Comparison of ENCODE assay signal across 15 cellular contexts in genomic region chr6:135996668-135997067, GRCh38.
A peak's percentile ranks its signal among the peaks of the same experiment; 100 is the strongest.
DNase-seq lines count a peak whose midpoint lies in the region; ATAC-seq and TF ChIP-seq lines count a peak whose summit lies in the region.
"Had no signal": no experiment of that assay in that cellular context is flagged by ENCODE, and none has a peak within 500 bp of the region (broad histone marks: within the 10 kb centered on the region; RNA-seq: fewer than 3 reads in every experiment).

No MANE protein-coding gene starts in this region.

- POLR2A ChIA-PET in IMR-90 (lab: Charles Lee; ENCODE audit: unreplicated experiment), result no interaction called here

- peak overlapping the region; percentile 73; the same call in 1 of the 2 replicates for H3K18ac ChIP-seq in IMR-90 (ENCODE audit: low read depth, low read length)

- H2AK5ac ChIP-seq in IMR-90 (ENCODE audit: low read depth, low read length), result 0 out of 2 replicates have a peak overlapping the region, but pooled peaks have one; percentile 27

- peaks cover 6% of the 10 kb centered on the region for H3K9me3 ChIP-seq in IMR-90 (ENCODE audit: control insufficient read depth, insufficient read depth, low read length)
- no peaks in the 10 kb centered on the region for H3K9me3 ChIP-seq in osteoblast (ENCODE audit: low read depth, low read length)
- H3K9me3 ChIP-seq in WERI-Rb-1 (ENCODE audit: severe bottlenecking), result peaks cover 3% of the 10 kb centered on the region
- H3K9me3 ChIP-seq in BE2C, result no peaks in the 10 kb centered on the region

- no peak overlapping the region; the same call in 1 of the 2 replicates for H3K56ac ChIP-seq in IMR-90 (ENCODE audit: extremely low read depth, insufficient read depth, low read length)

- H2BK20ac ChIP-seq in IMR-90 (ENCODE audit: low read depth, low read length), result peak overlapping the region; percentile 74; the same call in 1 of the 2 replicates

- H3K4me1 ChIP-seq in ACC112 (ENCODE audit: control insufficient read depth, insufficient read depth, low read length, unreplicated experiment) (peaks cover 23% of the 10 kb centered on the region), IMR-90 (ENCODE audit: control insufficient read depth, insufficient read depth, low read length) (peaks cover 7% of the 10 kb centered on the region), osteoblast (ENCODE audit: insufficient read depth, low read length) (peaks cover 17% of the 10 kb centered on the region), BE2C (no peaks in the 10 kb centered on the region)

- H4K20me1 ChIP-seq in IMR-90 (ENCODE audit: insufficient read depth, low read length), result no peaks in the 10 kb centered on the region
- no peaks in the 10 kb centered on the region for H4K20me1 ChIP-seq in osteoblast (ENCODE audit: insufficient read depth, low read length)

- H4K8ac ChIP-seq in IMR-90 (ENCODE audit: low read depth in 2 of 2, low read length in 2 of 2), result peak overlapping the region; percentile 8 to 17; a peak in 2 of 4 replicates

- H2AK9ac ChIP-seq in IMR-90 (replicated peaks; ENCODE audit: low read depth, low read length, poor library complexity), result no peak overlapping the region

- H3K79me2 ChIP-seq in ACC112 (ENCODE audit: control insufficient read depth, insufficient read depth, low read length, unreplicated experiment) (no peaks in the 10 kb centered on the region), osteoblast (ENCODE audit: insufficient read depth, low read length) (peaks cover 15% of the 10 kb centered on the region)

- CTCF ChIA-PET in IMR-90 (lab: Yijun Ruan, JAX), result no interaction called here

- H2BK15ac ChIP-seq in IMR-90 (ENCODE audit: low read depth, low read length), result peak overlapping the region; percentile 3; the same call in 1 of the 3 replicates

- in situ Hi-C loops in IMR-90 (cut with MboI; ENCODE audit: low sequenced_read_pairs), result no loop called here
- in situ Hi-C loops in brain microvascular endothelial cell (cut with HindIII; ENCODE audit: low pct_ligation_motif_present, low sequenced_read_pairs), result no loop called here

- no peak overlapping the region for H3K4me3 ChIP-seq in ACC112 (ENCODE audit: low read depth, low read length)
- H3K4me3 ChIP-seq in IMR-90 (ENCODE audit: insufficient read depth, low read depth, low read length), result no peak overlapping the region
- H3K4me3 ChIP-seq in brain microvascular endothelial cell (ENCODE audit: low read depth, low read length), result no peak overlapping the region
- H3K4me3 ChIP-seq in osteoblast (ENCODE audit: insufficient read depth, low read length), result no peak overlapping the region
- no peak overlapping the region for H3K4me3 ChIP-seq in WERI-Rb-1 (ENCODE audit: low read depth, low read length)
- no peak overlapping the region for H3K4me3 ChIP-seq in BE2C (ENCODE audit: low read depth, low read length)
- H3K4me3 ChIP-seq: GM23338 had no signal

- intact Hi-C loops in IMR-90 (cut with micrococcal nuclease), result no loop called here

- ATAC-seq in IMR-90 (ENCODE audit: low read depth), result no peak
- ATAC-seq: GM23338 had no signal

- DNase-seq in IMR-90 (no peak), brain microvascular endothelial cell (no peak), osteoblast (ENCODE audit: insufficient read length, low spot score, missing footprints) (no peak), WERI-Rb-1 (no peak), BE2C (no peak), COLO668 (lab: John Stamatoyannopoulos, UW; ENCODE audit: unreplicated experiment) (no peak)
- DNase-seq: ACHN; C1 segment of cervical spinal cord; CD4-positive, alpha-beta T cell; DMS153; DMS79 treated with DMSO at 0.1 percent for 48 hours; EL; H7 had no signal

- H3K27me3 ChIP-seq in ACC112 (ENCODE audit: insufficient read depth, low read length), result no peaks in the 10 kb centered on the region
- no peaks in the 10 kb centered on the region for H3K27me3 ChIP-seq in IMR-90 (ENCODE audit: control insufficient read depth, insufficient read depth, low read length)
- H3K27me3 ChIP-seq in brain microvascular endothelial cell (replicated peaks), result no peaks in the 10 kb centered on the region
- H3K27me3 ChIP-seq in osteoblast (ENCODE audit: insufficient read depth, low read length), result no peaks in the 10 kb centered on the region
- H3K27me3 ChIP-seq in WERI-Rb-1 (ENCODE audit: insufficient read depth, low read depth, severe bottlenecking), result no peaks in the 10 kb centered on the region
- no peaks in the 10 kb centered on the region for H3K27me3 ChIP-seq in BE2C

- no peak overlapping the region for H3K23ac ChIP-seq in IMR-90 (ENCODE audit: low read depth, low read length)

- H4K5ac ChIP-seq in IMR-90 (ENCODE audit: low read depth, low read length), result peak overlapping the region; percentile 63

- no peak for TF ChIP-seq POLR2A in IMR-90 (IDR thresholded peaks at IDR 0.05; ENCODE audit: low read depth, low read length)

- no TSS peak for BruUV-seq in IMR-90 (replicated peaks; lab: Mats Ljungman, UMichigan)

- peaks cover 21 to 24% of the 10 kb centered on the region in 2 experiments for H3K79me1 ChIP-seq in IMR-90 (ENCODE audit: low read depth in 1 of 2, low read length in 2 of 2)

- H3K9me1 ChIP-seq in IMR-90 (ENCODE audit: insufficient read depth, low read length), result 0 out of 2 replicates have a peak, but pooled peaks cover 2% of the 10 kb centered on the region

- peak overlapping the region; percentile 98; the same call in 1 of the 2 replicates for H3K27ac ChIP-seq in ACC112 (ENCODE audit: low read depth, low read length)
- H3K27ac ChIP-seq in IMR-90 (ENCODE audit: insufficient read depth, low read length), result no peak overlapping the region
- H3K27ac ChIP-seq in brain microvascular endothelial cell, result peak overlapping the region; percentile 33
- peak overlapping the region; percentile 98 for H3K27ac ChIP-seq in osteoblast (ENCODE audit: low read depth, low read length)
- H3K27ac ChIP-seq in WERI-Rb-1, result no peak overlapping the region

- H4K91ac ChIP-seq in IMR-90 (ENCODE audit: insufficient read depth, low read depth, low read length), result peak overlapping the region; percentile 6; the same call in 1 of the 2 replicates

- H3K36me3 ChIP-seq in ACC112 (ENCODE audit: insufficient read depth, low read length) (peaks cover 2% of the 10 kb centered on the region; the same call in 1 of the 2 replicates), IMR-90 (ENCODE audit: control insufficient read depth, insufficient read depth, low read length) (no peaks in the 10 kb centered on the region), brain microvascular endothelial cell (replicated peaks) (no peaks in the 10 kb centered on the region), osteoblast (ENCODE audit: insufficient read depth, low read length) (no peaks in the 10 kb centered on the region), WERI-Rb-1 (no peaks in the 10 kb centered on the region), BE2C (no peaks in the 10 kb centered on the region)

- H3K9ac ChIP-seq in IMR-90 (ENCODE audit: low read depth, low read length), result no peak overlapping the region

- dilution Hi-C loops in IMR-90 (cut with HindIII; ENCODE audit: low sequenced_read_pairs, unreplicated experiment), result no loop called here

- H3K4me2 ChIP-seq in IMR-90 (ENCODE audit: low read depth, low read length) (no peak overlapping the region), osteoblast (ENCODE audit: insufficient read depth, low read length) (no peak overlapping the region)
- H3K4me2 ChIP-seq: GM23338 had no signal

- TF ChIP-seq RAD21 in IMR-90 (IDR thresholded peaks at IDR 0.05; ENCODE audit: low read length), result no peak

- WGBS in IMR-90 (ENCODE audit: extremely low coverage in 2 of 2, insufficient read length in 1 of 2), 2 experiments, result no CpG with 5 or more reads among the region's 2 CpGs

- H3K4ac ChIP-seq in IMR-90 (ENCODE audit: low read depth, low read length), result peak overlapping the region; percentile 24; the same call in 1 of the 2 replicates

- peak overlapping the region; percentile 65; the same call in 1 of the 2 replicates for H2BK120ac ChIP-seq in IMR-90 (ENCODE audit: low read depth, low read length)

- H2AFZ ChIP-seq in ACC112 (ENCODE audit: low read length, unreplicated experiment) (peak overlapping the region; percentile 79), IMR-90 (replicated peaks; ENCODE audit: low read length, poor library complexity) (no peak overlapping the region), osteoblast (ENCODE audit: low read length) (no peak overlapping the region)
- H2AFZ ChIP-seq: GM23338 had no signal

- TF ChIP-seq CTCF in IMR-90 (conservative IDR thresholded peaks at IDR 0.05; ENCODE audit: low read depth, low read length) (no peak), brain microvascular endothelial cell (IDR thresholded peaks at IDR 0.05; ENCODE audit: low read depth, low read length, missing control alignments) (no peak), osteoblast (IDR thresholded peaks at IDR 0.05; ENCODE audit: extremely low read depth, low read depth, low read length) (no peak), WERI-Rb-1 (IDR thresholded peaks at IDR 0.05; ENCODE audit: low read depth, low read length) (no peak), BE2C (IDR thresholded peaks at IDR 0.05; ENCODE audit: low read depth, low read length) (no peak)

- peak overlapping the region; percentile 100 for H2BK5ac ChIP-seq in IMR-90 (ENCODE audit: low read depth, low read length, poor library complexity, severe bottlenecking)

- H3K14ac ChIP-seq in IMR-90 (replicated peaks; ENCODE audit: low read depth, low read length), result 0 out of 2 replicates have a peak overlapping the region, but pooled peaks have one; percentile 66

TF ChIP-seq in IMR-90, 13 proteins besides CTCF, POLR2A, EP300 and RAD21 (continues in another document):
- TF ChIP-seq MAZ (IDR thresholded peaks at IDR 0.05; ENCODE audit: borderline replicate concordance, low read depth, low read length) (no peak), NFE2L2 (IDR thresholded peaks at IDR 0.05; ENCODE audit: low read depth, low read length) (no peak), CEBPB (IDR thresholded peaks at IDR 0.05; ENCODE audit: low read depth, low read length) (no peak), MAFK (IDR thresholded peaks at IDR 0.05; ENCODE audit: low read depth, low read length) (no peak), MXI1 (IDR thresholded peaks at IDR 0.05; ENCODE audit: borderline replicate concordance, low read depth, low read length) (no peak), SMC3 (IDR thresholded peaks at IDR 0.05; ENCODE audit: low read depth, low read length) (no peak), BHLHE40 (IDR thresholded peaks at IDR 0.05; ENCODE audit: low read depth, low read length) (no peak), CHD1 (IDR thresholded peaks at IDR 0.05; ENCODE audit: low read depth, low read length) (no peak), RCOR1 (IDR thresholded peaks at IDR 0.05; ENCODE audit: insufficient replicate concordance, low read length) (no peak), FOS (IDR thresholded peaks at IDR 0.05; ENCODE audit: low read depth, low read length) (no peak)

Comparison
In these comparisons a context has a peak if more than half of its experiments do, and no peak if none do; other contexts are left out.
1. H3K27ac ChIP-seq: peak in ACC112 (single experiment), brain microvascular endothelial cell (single experiment) and osteoblast (single experiment); none in IMR-90 (single experiment) and WERI-Rb-1 (single experiment).